ENCODE assay signal across 19 cellular contexts in the genomic region with DNA sequence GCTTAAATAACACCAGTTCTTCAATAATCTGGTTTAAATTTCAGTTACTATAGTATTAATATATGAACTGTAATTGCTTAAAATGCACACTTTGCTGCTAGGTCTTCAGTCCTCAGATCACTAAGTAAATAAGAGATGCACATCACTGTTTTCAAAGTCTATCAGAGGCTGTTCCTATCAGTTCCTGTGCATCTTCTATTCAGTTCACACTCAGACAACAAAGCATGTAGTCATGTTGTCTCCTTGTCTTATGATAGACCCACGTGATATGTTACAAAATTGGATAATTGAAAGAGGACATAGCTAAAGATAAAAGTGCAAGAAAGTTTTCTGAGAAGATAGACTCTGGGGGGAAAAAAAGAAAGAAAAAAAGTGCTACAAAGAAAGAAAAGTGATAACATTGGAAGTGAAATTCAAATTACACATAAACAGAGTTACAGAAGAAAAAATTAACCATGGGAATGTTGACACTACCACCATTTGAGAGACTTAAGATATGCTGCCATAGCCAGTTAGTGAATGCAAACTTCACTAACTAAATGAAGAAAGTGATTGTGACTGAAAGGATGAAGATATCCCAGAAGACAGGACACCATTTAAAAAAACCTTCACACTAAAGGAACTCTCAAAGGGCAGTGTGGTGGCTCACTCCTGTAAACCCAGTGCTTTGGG.
"Had no signal": no experiment of that assay in that cellular context is flagged by ENCODE, and none has a peak within 500 bp of the region (broad histone marks: within the 10 kb centered on the region; RNA-seq: fewer than 3 reads in every experiment).

No MANE protein-coding gene starts in this region.

- H3K79me2 ChIP-seq: hepatocyte had no signal

- H3K27me3 Mint-ChIP-seq: progenitor cell of endocrine pancreas had no signal

- H3K27ac Mint-ChIP-seq: neural progenitor cell, progenitor cell of endocrine pancreas had no signal

- H3K4me1 Mint-ChIP-seq: neural progenitor cell had no signal

- H3K4me2 ChIP-seq: hepatocyte, neural progenitor cell had no signal

- H3K36me3 Mint-ChIP-seq: neural progenitor cell had no signal

- H3K4me3 ChIP-seq: esophagus squamous epithelium, hepatocyte, lung, neural progenitor cell, ovary, smooth muscle cell, tibial artery had no signal

- H3K9ac ChIP-seq: neural progenitor cell had no signal

- H2AFZ ChIP-seq: hepatocyte, neural progenitor cell had no signal

- DNase-seq: esophagus squamous epithelium; foreskin fibroblast; head of caudate nucleus; left colon; left ventricle myocardium superior; midbrain; nucleus accumbens; ovary; right cardiac atrium; stimulated activated CD4-positive, alpha-beta T cell treated with anti-CD3 and anti-CD28 coated beads, Interleukin-2, amount 100 ng/mL, for 48 hours; stimulated activated naive CD8-positive, alpha-beta T cell treated with anti-CD3 and anti-CD28 coated beads, Interleukin-15, Interleukin-2, amounts not matched to agents 100 U/mL and 50 U/mL, for 24 hours; tibial artery had no signal

- H3K4me3 Mint-ChIP-seq: neural progenitor cell had no signal

- H3K36me3 ChIP-seq: esophagus squamous epithelium, neural progenitor cell, ovary, tibial artery had no signal

- ATAC-seq: left colon; natural killer cell treated with Interleukin-12 subunit alpha and Interleukin-12 subunit beta and Interleukin-15 and Interleukin-18, amount 100 ng/mL, for 72 hours; stimulated activated naive CD8-positive, alpha-beta T cell treated with anti-CD3 and anti-CD28 coated beads, Interleukin-15, Interleukin-2, amounts not matched to agents 100 U/mL and 50 U/mL, for 24 hours had no signal

- H3K27ac ChIP-seq: esophagus squamous epithelium, hepatocyte, neural progenitor cell, ovary, tibial artery had no signal

- H3K27me3 ChIP-seq: esophagus squamous epithelium, hepatocyte, ovary, tibial artery had no signal

- H3K4me1 ChIP-seq: esophagus squamous epithelium, neural progenitor cell, tibial artery had no signal

- FAIRE-seq: colon had no signal
